In the genomic region with DNA sequence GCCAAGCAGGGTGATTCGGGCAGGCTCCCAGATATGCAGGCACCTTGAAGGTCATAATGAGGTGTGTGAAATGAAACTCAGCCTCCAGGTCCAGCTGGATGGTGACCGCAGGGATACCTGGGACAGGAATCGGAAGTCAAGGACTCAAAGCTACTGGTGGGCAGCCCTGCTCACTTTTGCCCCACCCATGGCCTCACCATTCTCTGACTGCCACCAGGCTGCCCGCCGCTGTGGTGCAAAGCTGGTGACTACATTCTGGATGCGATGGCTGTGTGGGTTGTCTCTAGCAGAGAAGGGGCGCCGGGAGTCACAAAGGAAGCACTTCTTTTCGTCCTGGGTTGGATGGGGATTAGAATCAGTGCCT, we compare ENCODE assay signal across 10 cellular contexts. TPM values are rescaled to one million over a fixed set of nuclear protein-coding genes. Genes with fewer than 3 reads are reported as not detected.
A peak's percentile ranks its signal among the peaks of the same experiment; 100 is the strongest.
DNase-seq lines count a peak whose midpoint lies in the region; ATAC-seq and TF ChIP-seq lines count a peak whose summit lies in the region.
"Had no signal": no experiment of that assay in that cellular context is flagged by ENCODE, and none has a peak within 500 bp of the region (broad histone marks: within the 10 kb centered on the region; RNA-seq: fewer than 3 reads in every experiment).

No MANE protein-coding gene starts in this region.

- DNase-seq in A673 (ENCODE audit: low spot score) (no peak), SK-N-MC (ENCODE audit: low read depth, low spot score) (no peak), fibroblast of the aortic adventitia (ENCODE audit: low read depth) (no peak), neuronal stem cell (ENCODE audit: low spot score) (no peak), NCI-H524 treated with DMSO at 0.1 percent for 48 hours (lab: John Stamatoyannopoulos, UW) (no peak), SKM-1 (lab: John Stamatoyannopoulos, UW; ENCODE audit: unreplicated experiment) (no peak), mesenteric fat pad (ENCODE audit: low spot score) (no peak)
- DNase-seq: activated T-cell treated with anti-CD3 and anti-CD28 coated beads for 4 hours had no signal

- WGBS in neuronal stem cell (ENCODE audit: extremely low coverage in 2 of 2, insufficient read length in 2 of 2, insufficient replicate concordance in 1 of 2), 2 donors: no CpG with 5 or more reads among the region's 9 CpGs

- H3K27ac ChIP-seq in A673 (ENCODE audit: low read depth, low read length, poor library complexity, severe bottlenecking) (peak overlapping the region; percentile 80), SK-N-MC (no peak overlapping the region), neuronal stem cell (replicated peaks; ENCODE audit: low read length) (no peak overlapping the region)
- H3K27ac ChIP-seq: BLaER1 treated with 17β-estradiol and CSF1 and Interleukin-3, amounts not matched to agents 10 nM and 100 nM had no signal

- H3K4me1 ChIP-seq in A673 (ENCODE audit: insufficient read depth, low read length, poor library complexity, severe bottlenecking): no peaks in the 10 kb centered on the region
- peaks cover 4 to 7% of the 10 kb centered on the region in 2 donors for H3K4me1 ChIP-seq in neuronal stem cell (ENCODE audit: control insufficient read depth in 2 of 2, insufficient read depth in 1 of 2, low read depth in 1 of 2, low read length in 2 of 2)

- POLR2A ChIA-PET in A673 (lab: Charles Lee; ENCODE audit: low non-redundant PET): no interaction called here

- peak overlapping the region; percentile 70 for H3K9ac ChIP-seq in SK-N-MC (ENCODE audit: insufficient read length)
- peak overlapping the region; percentile 95 for H3K9ac ChIP-seq in neuronal stem cell (ENCODE audit: low read depth, low read length, poor library complexity)
- H3K9ac ChIP-seq: BLaER1 treated with 17β-estradiol and CSF1 and Interleukin-3, amounts not matched to agents 10 nM and 100 nM had no signal

- H3K4me3 ChIP-seq in A673 (ENCODE audit: low read depth, low read length, poor library complexity, severe bottlenecking): peak overlapping the region; percentile 70
- H3K4me3 ChIP-seq in SK-N-MC: peak overlapping the region; percentile 89
- peak overlapping the region; percentile 92 for H3K4me3 ChIP-seq in fibroblast of the aortic adventitia (ENCODE audit: low read depth, low read length)
- H3K4me3 ChIP-seq in neuronal stem cell (ENCODE audit: low read length in 2 of 2): peak overlapping the region; percentile 79 to 83
- H3K4me3 ChIP-seq: BLaER1 treated with 17β-estradiol and CSF1 and Interleukin-3, amounts not matched to agents 10 nM and 100 nM had no signal

- H2AFZ ChIP-seq in neuronal stem cell (ENCODE audit: low read length): no peak overlapping the region

- CTCF ChIA-PET in A673 (lab: Charles Lee): no interaction called here

- H3K27me3 ChIP-seq in A673 (replicated peaks; ENCODE audit: insufficient read depth, low read depth, low read length, poor library complexity) (no peaks in the 10 kb centered on the region), neuronal stem cell (ENCODE audit: control insufficient read depth in 3 of 3, insufficient read depth in 3 of 3, low read depth in 1 of 3, low read length in 3 of 3) (no peaks in the 10 kb centered on the region)
- H3K27me3 ChIP-seq: BLaER1 treated with 17β-estradiol and CSF1 and Interleukin-3, amounts not matched to agents 10 nM and 100 nM had no signal

- no peak for ATAC-seq in GM21576 (IDR thresholded peaks at IDR 0.05; ENCODE audit: unreplicated experiment)

- H2BK12ac ChIP-seq in neuronal stem cell (ENCODE audit: low read length): no peak overlapping the region

- H4K91ac ChIP-seq in neuronal stem cell (ENCODE audit: low read depth, low read length, poor library complexity): no peak overlapping the region

- no peak overlapping the region for H3K14ac ChIP-seq in neuronal stem cell (ENCODE audit: low read length)

- no TSS peak for BruUV-seq in A673 (replicated peaks; lab: Mats Ljungman, UMichigan)

- no peak for TF ChIP-seq CTCF in A673 (conservative IDR thresholded peaks at IDR 0.05; ENCODE audit: low read depth, low read length)
- TF ChIP-seq CTCF in fibroblast of the aortic adventitia (IDR thresholded peaks at IDR 0.05; ENCODE audit: insufficient read depth, low read length): no peak

- H3K4ac ChIP-seq in neuronal stem cell (ENCODE audit: low read length): no peak overlapping the region

- peaks cover 3% of the 10 kb centered on the region for H3K79me1 ChIP-seq in neuronal stem cell (ENCODE audit: low read depth, low read length)

- H3K9me3 ChIP-seq in A673 (ENCODE audit: low read depth, low read length, poor library complexity, severe bottlenecking): no peaks in the 10 kb centered on the region
- H3K9me3 ChIP-seq in SK-N-MC (ENCODE audit: low read depth, low read length): no peaks in the 10 kb centered on the region
- no peaks in the 10 kb centered on the region for H3K9me3 ChIP-seq in neuronal stem cell (replicated peaks in 1 of 2; ENCODE audit: control insufficient read depth in 2 of 2, insufficient read depth in 1 of 2, low read depth in 1 of 2, low read length in 2 of 2)
- H3K9me3 ChIP-seq: BLaER1 treated with 17β-estradiol and CSF1 and Interleukin-3, amounts not matched to agents 10 nM and 100 nM had no signal

- no peak overlapping the region for H3K23ac ChIP-seq in neuronal stem cell (ENCODE audit: low read depth, low read length, poor library complexity)

- intact Hi-C loops in A673 (cut with micrococcal nuclease; ENCODE audit: unreplicated experiment): no loop called here

- H3K18ac ChIP-seq in neuronal stem cell (ENCODE audit: low read length): peak overlapping the region; percentile 89

- H4K8ac ChIP-seq in neuronal stem cell (ENCODE audit: low read depth, low read length): no peak overlapping the region

- no peak overlapping the region for H2BK15ac ChIP-seq in neuronal stem cell (ENCODE audit: low read length)

- no peaks in the 10 kb centered on the region for H3K36me3 ChIP-seq in A673 (ENCODE audit: insufficient read depth, low read length, poor library complexity, severe bottlenecking)
- no peaks in the 10 kb centered on the region for H3K36me3 ChIP-seq in SK-N-MC (ENCODE audit: insufficient read depth, low read length)
- peaks cover 14 to 17% of the 10 kb centered on the region in 2 donors for H3K36me3 ChIP-seq in neuronal stem cell (replicated peaks in 1 of 2; ENCODE audit: control insufficient read depth in 2 of 2, insufficient read depth in 2 of 2, low read length in 2 of 2)
- H3K36me3 ChIP-seq: BLaER1 treated with 17β-estradiol and CSF1 and Interleukin-3, amounts not matched to agents 10 nM and 100 nM had no signal

- peak overlapping the region; percentile 33 for H2BK5ac ChIP-seq in neuronal stem cell (ENCODE audit: low read length)

- H2BK120ac ChIP-seq in neuronal stem cell (ENCODE audit: low read depth, low read length): no peak overlapping the region

- peak overlapping the region; percentile 95 for H3K4me2 ChIP-seq in neuronal stem cell (ENCODE audit: insufficient read depth, low read length, poor library complexity, severe bottlenecking)
- H3K4me2 ChIP-seq: BLaER1 treated with 17β-estradiol and CSF1 and Interleukin-3, amounts not matched to agents 10 nM and 100 nM had no signal

- H2AK5ac ChIP-seq in neuronal stem cell (ENCODE audit: low read depth, low read length): peak overlapping the region; percentile 36

RNA-seq across cellular contexts. Expression of gene LAMB2, which starts 0.8 kb away (rescaled TPM):
- total RNA-seq in A673 (2021) (45.9 and 57.3 TPM in 2 replicates), fibroblast of the aortic adventitia (ENCODE audit: low replicate concordance) (202 and 937 TPM in 2 replicates), mesenteric fat pad (310 TPM)
- 91.9 TPM for polyA plus RNA-seq in neuronal stem cell (2013, experiment 1 of 2)
- 91.3 TPM for polyA plus RNA-seq in neuronal stem cell (2013, experiment 2 of 2)

RNA-seq across cellular contexts. Expression of gene USP19, which starts 11.4 kb away (rescaled TPM):
- 37.5 and 44.9 TPM in 2 replicates for total RNA-seq in A673 (2021)
- total RNA-seq in fibroblast of the aortic adventitia (ENCODE audit: low replicate concordance): 23.7 and 36.0 TPM in 2 replicates
- 22.3 TPM for polyA plus RNA-seq in neuronal stem cell (2013, experiment 1 of 2)
- 21.3 TPM for polyA plus RNA-seq in neuronal stem cell (2013, experiment 2 of 2)
- total RNA-seq in mesenteric fat pad: 45.0 TPM

RNA-seq across cellular contexts. Expression of gene QARS1, which starts 27.5 kb away (rescaled TPM):
- 186 and 188 TPM in 2 replicates for total RNA-seq in A673 (2021)
- 306 and 348 TPM in 2 replicates for total RNA-seq in fibroblast of the aortic adventitia (ENCODE audit: low replicate concordance)
- polyA plus RNA-seq in neuronal stem cell (2013, experiment 1 of 2): 407 TPM
- 414 TPM for polyA plus RNA-seq in neuronal stem cell (2013, experiment 2 of 2)
- 167 TPM for total RNA-seq in mesenteric fat pad

RNA-seq across cellular contexts. Expression of gene CCDC71, which starts 34.1 kb away (rescaled TPM):
- 10.4 and 10.6 TPM in 2 replicates for total RNA-seq in A673 (2021)
- total RNA-seq in fibroblast of the aortic adventitia (ENCODE audit: low replicate concordance): 14.8 and 22.7 TPM in 2 replicates
- polyA plus RNA-seq in neuronal stem cell (2013, experiment 1 of 2): 17.1 TPM
- polyA plus RNA-seq in neuronal stem cell (2013, experiment 2 of 2): 16.2 TPM
- 19.4 TPM for total RNA-seq in mesenteric fat pad

RNA-seq across cellular contexts. Expression of gene QRICH1, which starts 38.2 kb away (rescaled TPM):
- total RNA-seq in A673 (2021) (57.3 and 64.5 TPM in 2 replicates), fibroblast of the aortic adventitia (ENCODE audit: low replicate concordance) (33.8 and 75.3 TPM in 2 replicates), mesenteric fat pad (96.9 TPM)
- polyA plus RNA-seq in neuronal stem cell (2013, experiment 1 of 2): 101 TPM
- 102 TPM for polyA plus RNA-seq in neuronal stem cell (2013, experiment 2 of 2)
